Comparison of ENCODE assay signal across 8 cellular contexts in the genomic region with DNA sequence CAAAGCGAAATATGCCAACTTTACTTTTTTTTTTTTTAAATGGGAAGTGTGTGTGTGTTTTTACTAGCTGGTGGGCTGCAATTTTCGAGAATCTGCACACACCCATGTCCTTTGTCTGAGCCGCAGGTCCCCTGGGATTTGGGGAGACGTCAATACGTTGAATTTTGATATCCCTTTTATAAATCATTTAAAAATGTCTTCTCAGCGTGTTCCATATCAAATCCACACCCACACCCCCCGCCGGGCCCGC. TPM values are rescaled to one million over a fixed set of nuclear protein-coding genes. Genes with fewer than 3 reads are reported as not detected.
A peak's percentile ranks its signal among the peaks of the same experiment; 100 is the strongest.
DNase-seq lines count a peak whose midpoint lies in the region; ATAC-seq and TF ChIP-seq lines count a peak whose summit lies in the region.

No MANE protein-coding gene starts in this region.

- H3K4me1 Mint-ChIP-seq in CD4-positive, alpha-beta memory T cell, result peaks cover 17 to 45% (median 29%) of the 10 kb centered on the region in 4 donors

- peaks cover 0 to 21% of the 10 kb centered on the region in 2 donors for H3K36me3 Mint-ChIP-seq in CD4-positive, alpha-beta memory T cell

- TF ChIP-seq POLR2A in breast epithelium (IDR thresholded peaks at IDR 0.05) (no peak), GM18505 (IDR thresholded peaks at IDR 0.05; ENCODE audit: borderline replicate concordance, extremely low read depth, insufficient read depth, insufficient read length) (no peak)

- no peak for TF ChIP-seq CTCF in breast epithelium (IDR thresholded peaks at IDR 0.05)

- H3K4me1 ChIP-seq in CD4-positive, alpha-beta memory T cell (ENCODE audit: insufficient read depth, low read length), result peaks cover 20% of the 10 kb centered on the region
- H3K4me1 ChIP-seq in breast epithelium, result peaks cover 3 to 7% of the 10 kb centered on the region in 2 donors
- no peaks in the 10 kb centered on the region for H3K4me1 ChIP-seq in mesodermal cell (ENCODE audit: control insufficient read depth, insufficient read depth, low read length, poor library complexity, severe bottlenecking)

- ATAC-seq in GM18505 (IDR thresholded peaks at IDR 0.05; ENCODE audit: unreplicated experiment), result no peak

- no peaks in the 10 kb centered on the region for H3K27me3 ChIP-seq in CD4-positive, alpha-beta memory T cell (ENCODE audit: insufficient read depth, low read length)
- no peaks in the 10 kb centered on the region for H3K27me3 ChIP-seq in breast epithelium

- peak overlapping the region; percentile 100 for H3K27ac ChIP-seq in CD4-positive, alpha-beta memory T cell (ENCODE audit: low read depth, low read length)
- H3K27ac ChIP-seq in breast epithelium, result peak overlapping the region; percentile 100
- H3K27ac ChIP-seq in mesodermal cell (ENCODE audit: low read depth, low read length, severe bottlenecking), result peak overlapping the region; percentile 97

- peaks cover 3 to 6% of the 10 kb centered on the region in 2 donors for H3K27me3 Mint-ChIP-seq in CD4-positive, alpha-beta memory T cell

- peak overlapping the region; percentile 95 to 99 (median 98) for H3K4me3 Mint-ChIP-seq in CD4-positive, alpha-beta memory T cell

- POLR2A ChIA-PET in CD4-positive, alpha-beta memory T cell (lab: Charles Lee; ENCODE audit: partially characterized antibody), result interaction anchor here (0.6 to 4.9 kb wide), 7 partner anchors 13 to 246 kb away, joined by 3 to 107 read pairs (median 5); partner anchors contain the start of genes LUC7L2 and UBN2

- H3K36me3 ChIP-seq in CD4-positive, alpha-beta memory T cell (ENCODE audit: insufficient read depth, low read length), result no peaks in the 10 kb centered on the region
- no peaks in the 10 kb centered on the region for H3K36me3 ChIP-seq in breast epithelium
- H3K36me3 ChIP-seq in mesodermal cell (ENCODE audit: control insufficient read depth, insufficient read depth, low read length), result peaks cover 11% of the 10 kb centered on the region

- WGBS in mesodermal cell (ENCODE audit: insufficient coverage in 2 of 2), 2 experiments, result 0% methylated on average over 3 of the region's 9 CpGs; no CpG with 5 or more reads in 1 of the 2 experiments

- DNase-seq in CD4-positive, alpha-beta memory T cell, result no peak
- DNase-seq in Jurkat, Clone E6-1 (ENCODE audit: low read depth, low spot score), result no peak
- DNase-seq in breast epithelium (ENCODE audit: low spot score in 2 of 2) (no peak), NCI-H1694 (lab: John Stamatoyannopoulos, UW) (no peak), COR-L47 (lab: John Stamatoyannopoulos, UW) (no peak), hypothalamus (lab: John Stamatoyannopoulos, UW) (no peak)

- intact Hi-C loops in CD4-positive, alpha-beta memory T cell (cut with micrococcal nuclease), result loop anchor here (1.0 to 10.0 kb wide), 11 partner anchors 19 to 1334 kb away; partner anchors contain the start of genes ADCK2, LUC7L2, MKRN1 and UBN2
- intact Hi-C loops in breast epithelium (cut with DNase I; ENCODE audit: low total_unique reads), result loop anchor here (5.0 kb wide), 1 partner anchor 1338 kb away; the partner anchor contains the start of gene CREB3L2

- peak overlapping the region; percentile 100 for H3K27ac Mint-ChIP-seq in CD4-positive, alpha-beta memory T cell

- CTCF ChIA-PET in CD4-positive, alpha-beta memory T cell (lab: Charles Lee; ENCODE audit: partially characterized antibody), result no interaction called here

- peak overlapping the region; percentile 95 to 96 for H3K4me3 ChIP-seq in CD4-positive, alpha-beta memory T cell (ENCODE audit: low read length in 2 of 2)
- H3K4me3 ChIP-seq in Jurkat, Clone E6-1 (ENCODE audit: low read length), result peak overlapping the region; percentile 95
- H3K4me3 ChIP-seq in breast epithelium, result peak overlapping the region; percentile 92 to 97 (median 93)
- peak overlapping the region; percentile 95 for H3K4me3 ChIP-seq in mesodermal cell (ENCODE audit: extremely low read depth, insufficient read depth, low read length, poor library complexity, severe bottlenecking)

- no peaks in the 10 kb centered on the region for H3K9me3 ChIP-seq in CD4-positive, alpha-beta memory T cell (ENCODE audit: control insufficient read depth in 1 of 2, low read length in 2 of 2)
- H3K9me3 ChIP-seq in breast epithelium, result no peaks in the 10 kb centered on the region
- H3K9me3 ChIP-seq in mesodermal cell (ENCODE audit: control insufficient read depth, low read length), result peaks cover 13% of the 10 kb centered on the region

- H3K9me3 Mint-ChIP-seq in CD4-positive, alpha-beta memory T cell, result peaks cover 0 to 17% (median 3%) of the 10 kb centered on the region in 8 donors

RNA-seq across cellular contexts. Expression of gene FMC1, which starts 0.4 kb away (rescaled TPM):
- total RNA-seq in CD4-positive, alpha-beta memory T cell, result 10 to 100 TPM in 1 of 2 experiments, 1 to 10 TPM in 1; 6.7 to 12.5 TPM
- 10 to 100 TPM; 47.8 to 66.8 TPM for polyA plus RNA-seq in CD4-positive, alpha-beta memory T cell
- 33.1 TPM for polyA plus RNA-seq in Jurkat, Clone E6-1 (2012; ENCODE audit: insufficient read depth, insufficient read length)
- total RNA-seq in breast epithelium, result 10 to 100 TPM; 12.5 to 13.9 (median 13.5) TPM
- 34.2 TPM for polyA plus RNA-seq in mesodermal cell (2013, experiment 1 of 2)
- 46.7 TPM for polyA plus RNA-seq in mesodermal cell (2013, experiment 2 of 2)

RNA-seq across cellular contexts. Expression of gene LUC7L2, which starts 19.0 kb away (rescaled TPM):
- 100 to 1,000 TPM; 131 to 133 TPM for total RNA-seq in CD4-positive, alpha-beta memory T cell
- 10 to 100 TPM; 50.0 to 73.0 TPM for polyA plus RNA-seq in CD4-positive, alpha-beta memory T cell
- polyA plus RNA-seq in Jurkat, Clone E6-1 (2012; ENCODE audit: insufficient read depth, insufficient read length), result 67.5 TPM
- total RNA-seq in breast epithelium, result 100 to 1,000 TPM in 1 of 3 donors, 10 to 100 TPM in 2; 77.3 to 108 (median 89.8) TPM
- 60.0 TPM for polyA plus RNA-seq in mesodermal cell (2013, experiment 1 of 2)
- 57.4 TPM for polyA plus RNA-seq in mesodermal cell (2013, experiment 2 of 2)
